ENCODE assay signal across 15 cellular contexts in genomic region chrX:3820170-3820569, GRCh38.
A peak's percentile ranks its signal among the peaks of the same experiment; 100 is the strongest.
DNase-seq lines count a peak whose midpoint lies in the region; ATAC-seq and TF ChIP-seq lines count a peak whose summit lies in the region.
"Had no signal": no experiment of that assay in that cellular context is flagged by ENCODE, and none has a peak within 500 bp of the region (broad histone marks: within the 10 kb centered on the region; RNA-seq: fewer than 3 reads in every experiment).

No MANE protein-coding gene starts in this region.

- H3F3A ChIP-seq in PC-3 (ENCODE audit: low read length, unreplicated experiment): no peaks in the 10 kb centered on the region

- no peak for TF ChIP-seq CTCF in Caco-2 (IDR thresholded peaks at IDR 0.05; ENCODE audit: insufficient read depth in 1 of 2, low read depth in 1 of 2, low read length in 1 of 2, severe bottlenecking in 1 of 2, unreplicated experiment in 1 of 2)
- no peak for TF ChIP-seq CTCF in PC-3 (conservative IDR thresholded peaks at IDR 0.05; ENCODE audit: low read depth, low read length)
- no peak for TF ChIP-seq CTCF in suprapubic skin (IDR thresholded peaks at IDR 0.05)
- TF ChIP-seq CTCF in psoas muscle (IDR thresholded peaks at IDR 0.05): no peak

- H3K4me2 ChIP-seq in PC-3 (ENCODE audit: low read length): no peak overlapping the region

- peak overlapping the region; percentile 35 for H3K27ac Mint-ChIP-seq in Caco-2 (ENCODE audit: unreplicated experiment)
- H3K27ac Mint-ChIP-seq: CD8-positive, alpha-beta T cell had no signal

- H3K27ac ChIP-seq in PC-3 (ENCODE audit: low read length) (no peak overlapping the region), suprapubic skin (no peak overlapping the region), psoas muscle (no peak overlapping the region)
- H3K27ac ChIP-seq: gastrocnemius medialis had no signal

- H3K36me3 Mint-ChIP-seq in Caco-2 (ENCODE audit: insufficient read depth, unreplicated experiment): peaks cover 53% of the 10 kb centered on the region

- CTCF ChIA-PET in Caco-2 (lab: Charles Lee) (no interaction called here), PC-3 (lab: Charles Lee) (no interaction called here)

- no peak for DNase-seq in Caco-2
- DNase-seq in PC-3: peak; percentile 58
- DNase-seq in dedifferentiated amniotic fluid mesenchymal stem cell (ENCODE audit: extremely low spot score): peak; percentile 68
- peak; percentile 41 for DNase-seq in non-pigmented ciliary epithelial cell (ENCODE audit: low read depth)
- no peak for DNase-seq in suprapubic skin (ENCODE audit: low spot score in 2 of 2)
- no peak for DNase-seq in psoas muscle
- DNase-seq in midbrain (lab: John Stamatoyannopoulos, UW): no peak
- DNase-seq in NK-92 (lab: John Stamatoyannopoulos, UW; ENCODE audit: unreplicated experiment): no peak
- DNase-seq: CD8-positive, alpha-beta T cell; gastrocnemius medialis; left cardiac atrium; NCI-H1436 treated with DMSO at 0.1 percent for 48 hours; NCI-H82 had no signal

- H3K27me3 ChIP-seq in Caco-2 (replicated peaks; ENCODE audit: control insufficient read depth, insufficient read depth, low read length): no peaks in the 10 kb centered on the region
- no peaks in the 10 kb centered on the region for H3K27me3 ChIP-seq in PC-3 (ENCODE audit: low read length)
- H3K27me3 ChIP-seq in suprapubic skin: no peaks in the 10 kb centered on the region
- H3K27me3 ChIP-seq in psoas muscle (ENCODE audit: insufficient read depth in 3 of 3, low read length in 2 of 3): no peaks in the 10 kb centered on the region
- H3K27me3 ChIP-seq: gastrocnemius medialis had no signal

- no peaks in the 10 kb centered on the region for H3K9me3 Mint-ChIP-seq in Caco-2 (ENCODE audit: unreplicated experiment)
- H3K9me3 Mint-ChIP-seq: CD8-positive, alpha-beta T cell; central memory CD8-positive, alpha-beta T cell; neural crest cell had no signal

- 82% methylated on average over 4 of the region's 4 CpGs for WGBS in suprapubic skin
- WGBS in psoas muscle, 3 donors: 82 to 90% (median 83%) methylated on average over 4 of the region's 4 CpGs

- H3K27me3 Mint-ChIP-seq in Caco-2 (ENCODE audit: insufficient read depth, unreplicated experiment): no peaks in the 10 kb centered on the region
- H3K27me3 Mint-ChIP-seq: central memory CD8-positive, alpha-beta T cell had no signal

- H3K79me2 ChIP-seq in PC-3 (ENCODE audit: low read length): no peaks in the 10 kb centered on the region

- H3K9me3 ChIP-seq in Caco-2 (no peaks in the 10 kb centered on the region), PC-3 (ENCODE audit: low read length) (no peaks in the 10 kb centered on the region), suprapubic skin (no peaks in the 10 kb centered on the region), psoas muscle (no peaks in the 10 kb centered on the region)
- H3K9me3 ChIP-seq: gastrocnemius medialis had no signal

- TF ChIP-seq EP300 in suprapubic skin (IDR thresholded peaks at IDR 0.05): no peak

- POLR2A ChIA-PET in Caco-2 (lab: Charles Lee) (no interaction called here), PC-3 (lab: Charles Lee; ENCODE audit: unreplicated experiment) (no interaction called here)

- intact Hi-C loops in Caco-2 (cut with micrococcal nuclease; ENCODE audit: unreplicated experiment) (no loop called here), PC-3 (cut with micrococcal nuclease) (no loop called here), psoas muscle (cut with DNase I) (no loop called here)

- no peak overlapping the region for H2AFZ ChIP-seq in PC-3 (ENCODE audit: low read length)

- H3K4me1 Mint-ChIP-seq in Caco-2 (ENCODE audit: low read depth, unreplicated experiment): peaks cover 7% of the 10 kb centered on the region

- ATAC-seq in PC-3: peak; percentile 18
- no peak for ATAC-seq in psoas muscle
- ATAC-seq: CD8-positive, alpha-beta T cell; gastrocnemius medialis; left cardiac atrium had no signal

- H3K4me1 ChIP-seq in Caco-2 (no peaks in the 10 kb centered on the region), PC-3 (ENCODE audit: insufficient read depth, low read length) (peaks cover 17% of the 10 kb centered on the region; the same call in 1 of the 2 replicates), suprapubic skin (peaks cover 4% of the 10 kb centered on the region), psoas muscle (peaks cover 5% of the 10 kb centered on the region)
- H3K4me1 ChIP-seq: gastrocnemius medialis had no signal

- H4K20me1 ChIP-seq in PC-3 (ENCODE audit: low read length): no peaks in the 10 kb centered on the region

- H3K4me3 ChIP-seq in Caco-2 (ENCODE audit: low read depth, low read length) (no peak overlapping the region), PC-3 (ENCODE audit: low read length) (no peak overlapping the region), suprapubic skin (no peak overlapping the region), psoas muscle (no peak overlapping the region)
- H3K4me3 ChIP-seq: gastrocnemius medialis had no signal

- BruUV-seq in Caco-2 (replicated peaks; lab: Mats Ljungman, UMichigan) (no TSS peak), PC-3 (replicated peaks; lab: Mats Ljungman, UMichigan) (no TSS peak)

- H3K9me2 ChIP-seq in PC-3 (replicated peaks; ENCODE audit: low read length): no peaks in the 10 kb centered on the region

- no peak overlapping the region for H3K4me3 Mint-ChIP-seq in Caco-2 (ENCODE audit: unreplicated experiment)
- H3K4me3 Mint-ChIP-seq: CD8-positive, alpha-beta T cell; central memory CD8-positive, alpha-beta T cell; neural crest cell had no signal

- H3K9ac ChIP-seq in PC-3 (ENCODE audit: low read length): no peak overlapping the region

- no peak for TF ChIP-seq POLR2A in suprapubic skin (IDR thresholded peaks at IDR 0.05)

- H3K36me3 ChIP-seq in Caco-2 (ENCODE audit: control insufficient read depth, insufficient read depth, low read length): no peaks in the 10 kb centered on the region
- peaks cover 7% of the 10 kb centered on the region for H3K36me3 ChIP-seq in PC-3 (ENCODE audit: low read depth, low read length)
- no peaks in the 10 kb centered on the region for H3K36me3 ChIP-seq in suprapubic skin
- H3K36me3 ChIP-seq in psoas muscle (ENCODE audit: insufficient read depth in 1 of 2, low read depth in 1 of 2): peaks cover 0 to 7% of the 10 kb centered on the region in 2 donors
- H3K36me3 ChIP-seq: gastrocnemius medialis had no signal

Comparison
In these comparisons a context has a peak if more than half of its experiments do, and no peak if none do; other contexts are left out.
1. DNase-seq: peak in PC-3 (single experiment), dedifferentiated amniotic fluid mesenchymal stem cell (single experiment) and non-pigmented ciliary epithelial cell (single experiment); none in Caco-2 (0 of 2), suprapubic skin (0 of 2), psoas muscle (0 of 2), midbrain (single experiment) and NK-92 (single experiment).